ENCODE assay signal across 12 cellular contexts in genomic region chr10:69845574-69846251, GRCh38. TPM values are rescaled to one million over a fixed set of nuclear protein-coding genes. Genes with fewer than 3 reads are reported as not detected.
DNase-seq lines count a peak whose midpoint lies in the region; ATAC-seq, FAIRE-seq and TF ChIP-seq lines count a peak whose summit lies in the region.
"Had no signal": no experiment of that assay in that cellular context is flagged by ENCODE, and none has a peak within 500 bp of the region (broad histone marks: within the 10 kb centered on the region; RNA-seq: fewer than 3 reads in every experiment).

No MANE protein-coding gene starts in this region.

- no peaks in the 10 kb centered on the region for H3K36me3 Mint-ChIP-seq in astrocyte (ENCODE audit: low read depth, unreplicated experiment)
- H3K36me3 Mint-ChIP-seq: naive B cell had no signal

- no peak for ATAC-seq in GM18907 (IDR thresholded peaks at IDR 0.05; ENCODE audit: unreplicated experiment)

- no peaks in the 10 kb centered on the region for H3K9me3 Mint-ChIP-seq in astrocyte (ENCODE audit: unreplicated experiment)

- no peak for FAIRE-seq in astrocyte (lab: Jason Lieb, UNC)
- FAIRE-seq: endometrium, GM12892 had no signal

- no peaks in the 10 kb centered on the region for H3K36me3 ChIP-seq in astrocyte (ENCODE audit: insufficient read depth, low read length)
- no peaks in the 10 kb centered on the region for H3K36me3 ChIP-seq in hepatocyte (replicated peaks; ENCODE audit: insufficient read depth, low read depth)
- no peaks in the 10 kb centered on the region for H3K36me3 ChIP-seq in testis (ENCODE audit: low read depth, missing control alignments)

- H3K4me3 ChIP-seq in astrocyte (ENCODE audit: insufficient read depth, low read depth, low read length) (no peak overlapping the region), hepatocyte (no peak overlapping the region), testis (no peak overlapping the region)
- H3K4me3 ChIP-seq: SK-N-MC had no signal

- TF ChIP-seq POLR2A in testis (IDR thresholded peaks at IDR 0.05): no peak

- intact Hi-C loops in testis (cut with DNase I; ENCODE audit: low total_unique reads): no loop called here

- H3K9me3 ChIP-seq in astrocyte (ENCODE audit: insufficient read depth, low read depth, low read length): no peaks in the 10 kb centered on the region
- no peaks in the 10 kb centered on the region for H3K9me3 ChIP-seq in hepatocyte (ENCODE audit: low read depth)
- no peaks in the 10 kb centered on the region for H3K9me3 ChIP-seq in testis

- H3K27me3 ChIP-seq in astrocyte (ENCODE audit: insufficient read depth, low read length) (no peaks in the 10 kb centered on the region), hepatocyte (no peaks in the 10 kb centered on the region), testis (no peaks in the 10 kb centered on the region)

- H3K4me2 ChIP-seq in astrocyte (ENCODE audit: low read length) (peak overlapping the region; percentile 55), hepatocyte (peak overlapping the region; percentile 41)

- H4K20me1 ChIP-seq in astrocyte (ENCODE audit: insufficient read depth, low read length) (peaks cover 9% of the 10 kb centered on the region), hepatocyte (ENCODE audit: insufficient read depth, poor library complexity, severe bottlenecking) (no peaks in the 10 kb centered on the region)

- peaks cover 48% of the 10 kb centered on the region for H3K27me3 Mint-ChIP-seq in astrocyte (ENCODE audit: low read depth, unreplicated experiment)

- H3K9ac ChIP-seq in astrocyte (ENCODE audit: low read length): no peak overlapping the region

- TF ChIP-seq CTCF in astrocyte (IDR thresholded peaks at IDR 0.05; ENCODE audit: insufficient read depth, low read depth, low read length) (no peak), hepatocyte (IDR thresholded peaks at IDR 0.05; ENCODE audit: poor library complexity) (no peak), testis (IDR thresholded peaks at IDR 0.05) (no peak)

- DNase-seq in HT-29 (ENCODE audit: low spot score) (peak; percentile 69), astrocyte (ENCODE audit: low read depth) (no peak), hepatocyte (ENCODE audit: low spot score) (peak; percentile 63), testis (peak; percentile 55), GM19240 (ENCODE audit: insufficient read length, low spot score) (no peak), NCI-H128 (lab: John Stamatoyannopoulos, UW; ENCODE audit: unreplicated experiment) (no peak)
- DNase-seq: activated T-cell treated with anti-CD3 and anti-CD28 coated beads, Interleukin-2, amount 50 U/mL, for 1 hour; naive B cell had no signal

- peak overlapping the region; percentile 62 for H3K27ac Mint-ChIP-seq in astrocyte (ENCODE audit: unreplicated experiment)

- H2AFZ ChIP-seq in astrocyte (ENCODE audit: low read depth, low read length) (no peak overlapping the region), hepatocyte (no peak overlapping the region)

- H3K79me2 ChIP-seq in astrocyte (ENCODE audit: insufficient read depth, low read length): no peaks in the 10 kb centered on the region
- H3K79me2 ChIP-seq in hepatocyte: no peaks in the 10 kb centered on the region

- peaks cover 34% of the 10 kb centered on the region for H3K4me1 ChIP-seq in astrocyte (ENCODE audit: insufficient read depth, low read length)
- H3K4me1 ChIP-seq in hepatocyte (ENCODE audit: insufficient read depth): peaks cover 34% of the 10 kb centered on the region
- H3K4me1 ChIP-seq in testis: no peaks in the 10 kb centered on the region

- H3K27ac ChIP-seq in astrocyte (ENCODE audit: low read depth, low read length): no peak overlapping the region
- peak overlapping the region; percentile 38 for H3K27ac ChIP-seq in hepatocyte
- no peak overlapping the region for H3K27ac ChIP-seq in testis
- H3K27ac ChIP-seq: SK-N-MC had no signal

- no peak overlapping the region for H3K4me3 Mint-ChIP-seq in astrocyte (ENCODE audit: unreplicated experiment)

- WGBS in hepatocyte (ENCODE audit: low lambda C conversion rate, missing lambda C conversion rate): 35% methylated on average over 6 of the region's 6 CpGs
- 56 to 74% methylated on average over 6 of the region's 6 CpGs for WGBS in testis, 2 donors

- H3K4me1 Mint-ChIP-seq in astrocyte (ENCODE audit: low read depth, unreplicated experiment): peaks cover 21% of the 10 kb centered on the region

- H3K9me2 ChIP-seq in hepatocyte (replicated peaks; ENCODE audit: insufficient read depth): no peaks in the 10 kb centered on the region

RNA-seq across cellular contexts. Expression of gene COL13A1, which starts 44.0 kb away (rescaled TPM):
- 0.05 and 0.18 TPM in 2 replicates for total RNA-seq in HT-29 (2014; rRNA removed; shearing (Covaris generic))
- total RNA-seq in astrocyte (0.65 and 0.86 TPM in 2 replicates), hepatocyte (2.7 and 4.5 TPM in 2 replicates), testis (1 to 10 TPM in 1 of 2 donors, under 1 TPM in 1; 0.94 to 1.5 TPM)
- polyA plus RNA-seq in hepatocyte (5.8 and 8.5 TPM in 2 replicates), testis (ENCODE audit: insufficient read depth, low read depth, low replicate concordance) (2.5 TPM)

Comparison
In these comparisons a context has a peak if more than half of its experiments do, and no peak if none do; other contexts are left out.
1. DNase-seq: peak in HT-29 (single experiment), hepatocyte (single experiment) and testis (single experiment); none in astrocyte (single experiment), GM19240 (single experiment) and NCI-H128 (single experiment).